8 cellular contexts compared by ENCODE assay signal in genomic region chr12:120640840-120641833, GRCh38. TPM values are rescaled to one million over a fixed set of nuclear protein-coding genes. Genes with fewer than 3 reads are reported as not detected.
DNase-seq lines count a peak whose midpoint lies in the region; ATAC-seq and TF ChIP-seq lines count a peak whose summit lies in the region.

No MANE protein-coding gene starts in this region.

- peak; percentile 26 to 58 (median 40) for DNase-seq in CD4-positive, alpha-beta T cell
- DNase-seq in KBM-7 = peak; percentile 67
- DNase-seq in activated CD4-positive, alpha-beta T cell treated with anti-CD3 and anti-CD28 coated beads, Interleukin-2, amount 10 ng/mL, durations not matched to agents 24 days and 14 days = peak; percentile 89
- peak; percentile 91 for DNase-seq in ecto neural progenitor cell (ENCODE audit: low spot score)
- DNase-seq in mesothelial cell of epicardium (ENCODE audit: low spot score in 2 of 2, unreplicated experiment in 2 of 2) = peak; percentile 37 to 80
- DNase-seq in COR-L47 (lab: John Stamatoyannopoulos, UW) = no peak

- H3K27me3 Mint-ChIP-seq in CD4-positive, alpha-beta T cell = peaks cover 59% of the 10 kb centered on the region
- H3K27me3 Mint-ChIP-seq in activated CD4-positive, alpha-beta T cell treated with anti-CD3 and anti-CD28 coated beads, Interleukin-2, amount 10 ng/mL, durations not matched to agents 24 days and 14 days = peaks cover 69% of the 10 kb centered on the region
- peaks cover 82% of the 10 kb centered on the region for H3K27me3 Mint-ChIP-seq in mesothelial cell of epicardium (ENCODE audit: low read depth)

- peak; percentile 84 for ATAC-seq in CD4-positive, alpha-beta T cell (ENCODE audit: poor library complexity)
- ATAC-seq in GM19467 (IDR thresholded peaks at IDR 0.05; ENCODE audit: unreplicated experiment) = peak; percentile 41

- H3K36me3 Mint-ChIP-seq in CD4-positive, alpha-beta T cell (ENCODE audit: low read depth) = no peaks in the 10 kb centered on the region
- no peaks in the 10 kb centered on the region for H3K36me3 Mint-ChIP-seq in activated CD4-positive, alpha-beta T cell treated with anti-CD3 and anti-CD28 coated beads, Interleukin-2, amount 10 ng/mL, durations not matched to agents 24 days and 14 days (ENCODE audit: low read depth)
- H3K36me3 Mint-ChIP-seq in mesothelial cell of epicardium = no peaks in the 10 kb centered on the region

- H3K27ac Mint-ChIP-seq in CD4-positive, alpha-beta T cell = no peak overlapping the region
- H3K27ac Mint-ChIP-seq in activated CD4-positive, alpha-beta T cell treated with anti-CD3 and anti-CD28 coated beads, Interleukin-2, amount 10 ng/mL, durations not matched to agents 24 days and 14 days = no peak overlapping the region
- no peak overlapping the region for H3K27ac Mint-ChIP-seq in mesothelial cell of epicardium

- POLR2A ChIA-PET in CD4-positive, alpha-beta T cell (lab: Charles Lee) = interaction anchor here (0.8 kb wide), 1 partner anchor 60 kb away, joined by 3 read pairs; the partner anchor contains the start of gene POP5

- TF ChIP-seq CTCF in CD4-positive, alpha-beta T cell (IDR thresholded peaks at IDR 0.05) = no peak
- no peak for TF ChIP-seq CTCF in mesothelial cell of epicardium (IDR thresholded peaks at IDR 0.05; ENCODE audit: unreplicated experiment)

- H3K9me3 ChIP-seq in CD4-positive, alpha-beta T cell (ENCODE audit: control insufficient read depth, low read length) = no peaks in the 10 kb centered on the region

- peaks cover 6% of the 10 kb centered on the region for H3K4me1 Mint-ChIP-seq in CD4-positive, alpha-beta T cell (ENCODE audit: low read depth)
- H3K4me1 Mint-ChIP-seq in activated CD4-positive, alpha-beta T cell treated with anti-CD3 and anti-CD28 coated beads, Interleukin-2, amount 10 ng/mL, durations not matched to agents 24 days and 14 days = peaks cover 9% of the 10 kb centered on the region
- H3K4me1 Mint-ChIP-seq in mesothelial cell of epicardium = peaks cover 5% of the 10 kb centered on the region

- CTCF ChIA-PET in CD4-positive, alpha-beta T cell (lab: Charles Lee) = interaction anchor here (1.0 to 1.9 kb wide), 2 partner anchors 8 to 73 kb away, joined by 3 to 7 read pairs; no protein-coding TSS in a partner anchor

- H3K4me3 Mint-ChIP-seq in CD4-positive, alpha-beta T cell = peak overlapping the region; percentile 83
- H3K4me3 Mint-ChIP-seq in activated CD4-positive, alpha-beta T cell treated with anti-CD3 and anti-CD28 coated beads, Interleukin-2, amount 10 ng/mL, durations not matched to agents 24 days and 14 days = peak overlapping the region; percentile 80
- peak overlapping the region; percentile 64 for H3K4me3 Mint-ChIP-seq in mesothelial cell of epicardium

- peaks cover 54% of the 10 kb centered on the region for H3K27me3 ChIP-seq in CD4-positive, alpha-beta T cell (ENCODE audit: control insufficient read depth, insufficient read depth, low read length)

- in situ Hi-C loops in KBM-7 (cut with MboI; ENCODE audit: low pct_unique_long_range_greater_than_20kb, low sequenced_read_pairs) = no loop called here

- intact Hi-C loops in CD4-positive, alpha-beta T cell (cut with DNase I, micrococcal nuclease) = loop anchor here in 1 of 2 experiments (10.0 kb wide), 1 partner anchor 316 kb away; the partner anchor contains the start of gene PLA2G1B
- intact Hi-C loops in activated CD4-positive, alpha-beta T cell treated with anti-CD3 and anti-CD28 coated beads, Interleukin-2, amount 10 ng/mL, durations not matched to agents 24 days and 14 days (cut with micrococcal nuclease) = loop anchor here (1.0 kb wide), 1 partner anchor 8 kb away; no protein-coding TSS in a partner anchor

- H3K9me3 Mint-ChIP-seq in CD4-positive, alpha-beta T cell = no peaks in the 10 kb centered on the region
- H3K9me3 Mint-ChIP-seq in activated CD4-positive, alpha-beta T cell treated with anti-CD3 and anti-CD28 coated beads, Interleukin-2, amount 10 ng/mL, durations not matched to agents 24 days and 14 days = no peaks in the 10 kb centered on the region
- no peaks in the 10 kb centered on the region for H3K9me3 Mint-ChIP-seq in mesothelial cell of epicardium

- no peak overlapping the region for H3K27ac ChIP-seq in CD4-positive, alpha-beta T cell (ENCODE audit: low read depth, low read length)
- H3K27ac ChIP-seq in temporal lobe (ENCODE audit: low read depth, low read length) = peak overlapping the region; percentile 30

RNA-seq across cellular contexts. Expression of gene CABP1, which starts 0.7 kb away (rescaled TPM):
- total RNA-seq in CD4-positive, alpha-beta T cell = under 1 TPM in 1 of 2 experiments, not detected in 1; 0.11 TPM
- total RNA-seq in activated CD4-positive, alpha-beta T cell treated with anti-CD3 and anti-CD28 coated beads, Interleukin-2, amount 10 ng/mL, durations not matched to agents 24 days and 14 days = 0.16 and 0.17 TPM in 2 replicates
- total RNA-seq in mesothelial cell of epicardium (0.43 to 1.1 TPM (median 0.55 TPM) in 3 replicates), temporal lobe (1.5 TPM)

RNA-seq across cellular contexts. Expression of gene MLEC, which starts 45.8 kb away (rescaled TPM):
- 10 to 100 TPM; 20.7 to 22.1 TPM for total RNA-seq in CD4-positive, alpha-beta T cell
- total RNA-seq in activated CD4-positive, alpha-beta T cell treated with anti-CD3 and anti-CD28 coated beads, Interleukin-2, amount 10 ng/mL, durations not matched to agents 24 days and 14 days = 131 and 149 TPM in 2 replicates
- total RNA-seq in mesothelial cell of epicardium (174 to 192 TPM (median 190 TPM) in 3 replicates), temporal lobe (31.7 TPM)

RNA-seq across cellular contexts. Expression of gene POP5, which starts 59.9 kb away (rescaled TPM):
- total RNA-seq in CD4-positive, alpha-beta T cell = 10 to 100 TPM; 17.9 to 22.0 TPM
- total RNA-seq in activated CD4-positive, alpha-beta T cell treated with anti-CD3 and anti-CD28 coated beads, Interleukin-2, amount 10 ng/mL, durations not matched to agents 24 days and 14 days = 74.0 and 76.0 TPM in 2 replicates
- total RNA-seq in mesothelial cell of epicardium = 32.6 to 38.6 TPM (median 33.7 TPM) in 3 replicates
- total RNA-seq in temporal lobe = 18.9 TPM
